8 cellular contexts compared by ENCODE assay signal in genomic region chr2:221572821-221573429, GRCh38. TPM values are rescaled to one million over a fixed set of nuclear protein-coding genes. Genes with fewer than 3 reads are reported as not detected.
DNase-seq lines count a peak whose midpoint lies in the region; ATAC-seq and TF ChIP-seq lines count a peak whose summit lies in the region.

No MANE protein-coding gene starts in this region.

- H3K9ac ChIP-seq in endocrine pancreas (ENCODE audit: control insufficient read depth, insufficient read depth, low read length), result peak overlapping the region; percentile 69

- H3K27me3 ChIP-seq in endocrine pancreas (ENCODE audit: control insufficient read depth, insufficient read depth, low read length), result peaks cover 5% of the 10 kb centered on the region
- H3K27me3 ChIP-seq in testis, result no peaks in the 10 kb centered on the region

- intact Hi-C loops in activated CD4-positive, alpha-beta T cell treated with anti-CD3 and anti-CD28 coated beads, Interleukin-2, amount 10 ng/mL, durations not matched to agents 24 days and 14 days (cut with micrococcal nuclease), result loop anchor here (1.0 to 10.0 kb wide), 6 partner anchors 71 to 1838 kb away; no protein-coding TSS in a partner anchor
- intact Hi-C loops in testis (cut with DNase I; ENCODE audit: low total_unique reads), result loop anchor here (5.0 kb wide), 1 partner anchor 886 kb away; no protein-coding TSS in a partner anchor

- no peak for TF ChIP-seq RAD21 in Ishikawa (IDR thresholded peaks at IDR 0.05; ENCODE audit: low read depth)

- no peak for TF ChIP-seq POLR2A in testis (IDR thresholded peaks at IDR 0.05)

- H3K27ac ChIP-seq in testis, result peak overlapping the region; percentile 86 to 91

- H3K9me3 ChIP-seq in endocrine pancreas (ENCODE audit: control insufficient read depth, low read length), result no peaks in the 10 kb centered on the region
- no peaks in the 10 kb centered on the region for H3K9me3 ChIP-seq in testis

- H3K27ac Mint-ChIP-seq in activated CD4-positive, alpha-beta T cell treated with anti-CD3 and anti-CD28 coated beads, Interleukin-2, amount 10 ng/mL, durations not matched to agents 24 days and 14 days, result no peak overlapping the region

- TF ChIP-seq EP300 in Ishikawa (IDR thresholded peaks at IDR 0.05; ENCODE audit: borderline replicate concordance), result no peak

- no peaks in the 10 kb centered on the region for H3K36me3 ChIP-seq in endocrine pancreas (ENCODE audit: control insufficient read depth, insufficient read depth, low read length)
- no peaks in the 10 kb centered on the region for H3K36me3 ChIP-seq in testis (ENCODE audit: low read depth, missing control alignments)

- peaks cover 28% of the 10 kb centered on the region for H3K4me1 Mint-ChIP-seq in activated CD4-positive, alpha-beta T cell treated with anti-CD3 and anti-CD28 coated beads, Interleukin-2, amount 10 ng/mL, durations not matched to agents 24 days and 14 days

- DNase-seq in GM10266 (ENCODE audit: extremely low spot score) (peak; percentile 53), midbrain (lab: John Stamatoyannopoulos, UW) (peak; percentile 63), testis (peak; percentile 58), putamen (ENCODE audit: low spot score) (no peak)
- peak; percentile 79 for DNase-seq in activated CD4-positive, alpha-beta T cell treated with anti-CD3 and anti-CD28 coated beads, Interleukin-2, amount 10 ng/mL, durations not matched to agents 24 days and 14 days

- H3K36me3 Mint-ChIP-seq in activated CD4-positive, alpha-beta T cell treated with anti-CD3 and anti-CD28 coated beads, Interleukin-2, amount 10 ng/mL, durations not matched to agents 24 days and 14 days (ENCODE audit: low read depth), result peaks cover 6% of the 10 kb centered on the region

- ATAC-seq in GM21825 (IDR thresholded peaks at IDR 0.05; ENCODE audit: unreplicated experiment), result peak; percentile 29

- peak overlapping the region; percentile 84 for H3K4me3 Mint-ChIP-seq in activated CD4-positive, alpha-beta T cell treated with anti-CD3 and anti-CD28 coated beads, Interleukin-2, amount 10 ng/mL, durations not matched to agents 24 days and 14 days

- H3K4me3 ChIP-seq in endocrine pancreas (ENCODE audit: control insufficient read depth, insufficient read depth, low read length) (no peak overlapping the region), testis (peak overlapping the region; percentile 72 to 73)

- H3K9me3 Mint-ChIP-seq in activated CD4-positive, alpha-beta T cell treated with anti-CD3 and anti-CD28 coated beads, Interleukin-2, amount 10 ng/mL, durations not matched to agents 24 days and 14 days, result no peaks in the 10 kb centered on the region

- peaks cover 65% of the 10 kb centered on the region for H3K27me3 Mint-ChIP-seq in activated CD4-positive, alpha-beta T cell treated with anti-CD3 and anti-CD28 coated beads, Interleukin-2, amount 10 ng/mL, durations not matched to agents 24 days and 14 days

- WGBS in testis, 2 donors, result 0% methylated on average over 23 to 42 of the region's 42 CpGs

- TF ChIP-seq CTCF in GM10266 (IDR thresholded peaks at IDR 0.05; ENCODE audit: control insufficient read depth, insufficient read depth, low read depth, missing control alignments) (no peak), testis (IDR thresholded peaks at IDR 0.05) (no peak)

- H3K4me1 ChIP-seq in endocrine pancreas (ENCODE audit: control insufficient read depth, insufficient read depth, low read length), result no peaks in the 10 kb centered on the region
- peaks cover 5% of the 10 kb centered on the region for H3K4me1 ChIP-seq in testis

TF ChIP-seq in Ishikawa, 13 proteins besides CTCF, POLR2A, EP300 and RAD21:
- TF ChIP-seq TAF1 (IDR thresholded peaks at IDR 0.05; ENCODE audit: low read depth) (0 out of 2 replicates have a peak, but pooled peaks have one; percentile 2), ZBTB7A (IDR thresholded peaks at IDR 0.05; ENCODE audit: low read depth) (no peak)

RNA-seq across cellular contexts. Expression of gene EPHA4, which starts 0.8 kb away (rescaled TPM):
- 0.31 and 0.63 TPM in 2 replicates for total RNA-seq in activated CD4-positive, alpha-beta T cell treated with anti-CD3 and anti-CD28 coated beads, Interleukin-2, amount 10 ng/mL, durations not matched to agents 24 days and 14 days
- 100 to 1,000 TPM; 134 to 139 TPM for total RNA-seq in testis
- polyA plus RNA-seq in testis (ENCODE audit: insufficient read depth, low read depth, low replicate concordance), result 47.4 TPM

Comparison
In these comparisons a context has a peak if more than half of its experiments do, and no peak if none do; other contexts are left out.
1. RNA of gene EPHA4, which starts 0.8 kb away (total RNA-seq): 134 to 139 TPM in testis; 0.31 to 0.63 TPM in activated CD4-positive, alpha-beta T cell treated with anti-CD3 and anti-CD28 coated beads, Interleukin-2, amount 10 ng/mL, durations not matched to agents 24 days and 14 days; every median in the first group is over 10 times any median in the second.